ENCODE assay signal across 8 cellular contexts in the genomic region with DNA sequence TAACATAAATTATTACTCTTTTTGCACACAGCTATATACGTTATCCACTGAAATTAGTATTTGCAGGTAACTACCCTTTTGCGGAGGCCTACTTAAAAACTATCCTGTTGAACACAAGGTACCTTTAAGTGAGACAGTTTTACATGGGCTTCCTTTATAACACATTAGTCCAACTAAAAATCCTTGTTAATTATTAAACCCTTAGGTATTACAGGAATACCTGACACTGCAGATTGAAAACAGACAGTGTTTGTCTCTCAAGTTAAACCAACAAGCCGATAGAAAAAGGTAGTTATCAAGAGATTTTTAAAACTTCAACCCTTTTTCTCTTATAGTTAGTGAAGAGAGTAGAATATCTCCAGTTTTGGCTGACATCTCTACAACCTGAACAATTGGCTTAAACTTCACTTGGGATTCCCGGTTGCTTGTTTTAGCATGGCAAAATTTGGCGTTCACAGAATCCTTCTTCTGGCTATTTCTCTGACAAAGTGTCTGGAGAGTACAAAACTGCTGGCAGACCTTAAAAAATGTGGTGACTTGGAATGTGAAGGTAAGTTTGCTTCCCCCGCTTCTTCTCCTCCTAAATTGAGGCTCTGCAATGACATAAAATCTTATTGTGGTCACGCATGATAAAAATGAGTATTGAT. TPM values are rescaled to one million over a fixed set of nuclear protein-coding genes. Genes with fewer than 3 reads are reported as not detected.
DNase-seq lines count a peak whose midpoint lies in the region; ATAC-seq and TF ChIP-seq lines count a peak whose summit lies in the region.

A gene with protein sequence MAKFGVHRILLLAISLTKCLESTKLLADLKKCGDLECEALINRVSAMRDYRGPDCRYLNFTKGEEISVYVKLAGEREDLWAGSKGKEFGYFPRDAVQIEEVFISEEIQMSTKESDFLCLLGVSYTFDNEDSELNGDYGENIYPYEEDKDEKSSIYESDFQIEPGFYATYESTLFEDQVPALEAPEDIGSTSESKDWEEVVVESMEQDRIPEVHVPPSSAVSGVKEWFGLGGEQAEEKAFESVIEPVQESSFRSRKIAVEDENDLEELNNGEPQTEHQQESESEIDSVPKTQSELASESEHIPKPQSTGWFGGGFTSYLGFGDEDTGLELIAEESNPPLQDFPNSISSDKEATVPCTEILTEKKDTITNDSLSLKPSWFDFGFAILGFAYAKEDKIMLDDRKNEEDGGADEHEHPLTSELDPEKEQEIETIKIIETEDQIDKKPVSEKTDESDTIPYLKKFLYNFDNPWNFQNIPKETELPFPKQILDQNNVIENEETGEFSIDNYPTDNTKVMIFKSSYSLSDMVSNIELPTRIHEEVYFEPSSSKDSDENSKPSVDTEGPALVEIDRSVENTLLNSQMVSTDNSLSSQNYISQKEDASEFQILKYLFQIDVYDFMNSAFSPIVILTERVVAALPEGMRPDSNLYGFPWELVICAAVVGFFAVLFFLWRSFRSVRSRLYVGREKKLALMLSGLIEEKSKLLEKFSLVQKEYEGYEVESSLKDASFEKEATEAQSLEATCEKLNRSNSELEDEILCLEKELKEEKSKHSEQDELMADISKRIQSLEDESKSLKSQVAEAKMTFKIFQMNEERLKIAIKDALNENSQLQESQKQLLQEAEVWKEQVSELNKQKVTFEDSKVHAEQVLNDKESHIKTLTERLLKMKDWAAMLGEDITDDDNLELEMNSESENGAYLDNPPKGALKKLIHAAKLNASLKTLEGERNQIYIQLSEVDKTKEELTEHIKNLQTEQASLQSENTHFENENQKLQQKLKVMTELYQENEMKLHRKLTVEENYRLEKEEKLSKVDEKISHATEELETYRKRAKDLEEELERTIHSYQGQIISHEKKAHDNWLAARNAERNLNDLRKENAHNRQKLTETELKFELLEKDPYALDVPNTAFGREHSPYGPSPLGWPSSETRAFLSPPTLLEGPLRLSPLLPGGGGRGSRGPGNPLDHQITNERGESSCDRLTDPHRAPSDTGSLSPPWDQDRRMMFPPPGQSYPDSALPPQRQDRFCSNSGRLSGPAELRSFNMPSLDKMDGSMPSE (N-terminal part only) (plus strand): TSS at position 236 of the 647 bp plus-strand sequence. CDS start 200 bp downstream, at position 436.

- no peaks in the 10 kb centered on the region for H3K36me3 ChIP-seq in upper lobe of right lung
- no peaks in the 10 kb centered on the region for H3K36me3 ChIP-seq in WERI-Rb-1

- H3K27me3 ChIP-seq in upper lobe of right lung (no peaks in the 10 kb centered on the region), WERI-Rb-1 (ENCODE audit: insufficient read depth, low read depth, severe bottlenecking) (no peaks in the 10 kb centered on the region)

- CTCF ChIA-PET in activated CD4-positive, alpha-beta T cell treated with anti-CD3 and anti-CD28 coated beads, Interleukin-2, amount 10 ng/mL, durations not matched to agents 7 days and 5 days (lab: Charles Lee): no interaction called here

- H3K4me1 Mint-ChIP-seq in activated CD4-positive, alpha-beta T cell treated with anti-CD3 and anti-CD28 coated beads, Interleukin-2, amount 10 ng/mL, durations not matched to agents 7 days and 5 days: peaks cover 47% of the 10 kb centered on the region
- peaks cover 7% of the 10 kb centered on the region for H3K4me1 Mint-ChIP-seq in dendritic cell treated with granulocyte-macrophage colony-stimulating factor and Interleukin-4, amounts not matched to agents 40 ng/mL and 50 ng/mL, for 4 days (ENCODE audit: low read depth)

- no peaks in the 10 kb centered on the region for H3K9me3 Mint-ChIP-seq in activated CD4-positive, alpha-beta T cell treated with anti-CD3 and anti-CD28 coated beads, Interleukin-2, amount 10 ng/mL, durations not matched to agents 7 days and 5 days
- no peaks in the 10 kb centered on the region for H3K9me3 Mint-ChIP-seq in dendritic cell treated with granulocyte-macrophage colony-stimulating factor and Interleukin-4, amounts not matched to agents 40 ng/mL and 50 ng/mL, for 4 days

- H3K27ac Mint-ChIP-seq in activated CD4-positive, alpha-beta T cell treated with anti-CD3 and anti-CD28 coated beads, Interleukin-2, amount 10 ng/mL, durations not matched to agents 7 days and 5 days: peak within 1 kb of the TSS; percentile 64
- peak within 1 kb of the TSS; percentile 30 for H3K27ac Mint-ChIP-seq in dendritic cell treated with granulocyte-macrophage colony-stimulating factor and Interleukin-4, amounts not matched to agents 40 ng/mL and 50 ng/mL, for 4 days

- no peaks in the 10 kb centered on the region for H3K4me1 ChIP-seq in upper lobe of right lung

- intact Hi-C loops in dendritic cell treated with granulocyte-macrophage colony-stimulating factor and Interleukin-4, amounts not matched to agents 40 ng/mL and 50 ng/mL, for 4 days (cut with micrococcal nuclease): no loop called here
- intact Hi-C loops in upper lobe of right lung (cut with DNase I): no loop called here

- no peak for TF ChIP-seq CTCF in upper lobe of right lung (IDR thresholded peaks at IDR 0.05)
- no peak for TF ChIP-seq CTCF in WERI-Rb-1 (IDR thresholded peaks at IDR 0.05; ENCODE audit: low read depth, low read length)

- H3K4me3 ChIP-seq in upper lobe of right lung: peak within 1 kb of the TSS; percentile 28
- H3K4me3 ChIP-seq in WERI-Rb-1 (ENCODE audit: low read depth, low read length): no peak within 1 kb of the TSS

- H3K27me3 Mint-ChIP-seq in activated CD4-positive, alpha-beta T cell treated with anti-CD3 and anti-CD28 coated beads, Interleukin-2, amount 10 ng/mL, durations not matched to agents 7 days and 5 days: no peaks in the 10 kb centered on the region
- H3K27me3 Mint-ChIP-seq in dendritic cell treated with granulocyte-macrophage colony-stimulating factor and Interleukin-4, amounts not matched to agents 40 ng/mL and 50 ng/mL, for 4 days: no peaks in the 10 kb centered on the region

- POLR2A ChIA-PET in activated CD4-positive, alpha-beta T cell treated with anti-CD3 and anti-CD28 coated beads, Interleukin-2, amount 10 ng/mL, durations not matched to agents 7 days and 5 days (lab: Charles Lee): no interaction called here

- ATAC-seq in upper lobe of right lung (peak; percentile 12), GM18498 (IDR thresholded peaks at IDR 0.05; ENCODE audit: unreplicated experiment) (no peak)

- no peak within 1 kb of the TSS for H3K4me3 Mint-ChIP-seq in activated CD4-positive, alpha-beta T cell treated with anti-CD3 and anti-CD28 coated beads, Interleukin-2, amount 10 ng/mL, durations not matched to agents 7 days and 5 days
- no peak within 1 kb of the TSS for H3K4me3 Mint-ChIP-seq in dendritic cell treated with granulocyte-macrophage colony-stimulating factor and Interleukin-4, amounts not matched to agents 40 ng/mL and 50 ng/mL, for 4 days

- H3K27ac ChIP-seq in upper lobe of right lung: peak within 1 kb of the TSS; percentile 21
- H3K27ac ChIP-seq in WERI-Rb-1: no peak within 1 kb of the TSS

- H3K9me3 ChIP-seq in upper lobe of right lung (no peaks in the 10 kb centered on the region), WERI-Rb-1 (ENCODE audit: severe bottlenecking) (no peaks in the 10 kb centered on the region)

- H3K36me3 Mint-ChIP-seq in activated CD4-positive, alpha-beta T cell treated with anti-CD3 and anti-CD28 coated beads, Interleukin-2, amount 10 ng/mL, durations not matched to agents 7 days and 5 days (ENCODE audit: low read depth): no peaks in the 10 kb centered on the region
- no peaks in the 10 kb centered on the region for H3K36me3 Mint-ChIP-seq in dendritic cell treated with granulocyte-macrophage colony-stimulating factor and Interleukin-4, amounts not matched to agents 40 ng/mL and 50 ng/mL, for 4 days (ENCODE audit: low read depth)

- no peak for DNase-seq in activated CD4-positive, alpha-beta T cell treated with anti-CD3 and anti-CD28 coated beads, Interleukin-2, amount 10 ng/mL, durations not matched to agents 7 days and 5 days
- DNase-seq in activated CD4-positive, alpha-beta T cell treated with anti-CD3 and anti-CD28 coated beads, Interleukin-2, amount 50 U/mL, for 1 hour: no peak
- DNase-seq in lung microvascular endothelial cell (ENCODE audit: low read depth in 2 of 2): no peak
- DNase-seq in upper lobe of right lung: no peak
- no peak for DNase-seq in WERI-Rb-1
- DNase-seq in stimulated activated naive CD4-positive, alpha-beta T cell (lab: John Stamatoyannopoulos, UW): no peak

RNA-seq across cellular contexts. Expression of the gene that starts here (rescaled TPM):
- total RNA-seq in activated CD4-positive, alpha-beta T cell treated with anti-CD3 and anti-CD28 coated beads, Interleukin-2, amount 10 ng/mL, durations not matched to agents 7 days and 5 days: 10 to 100 TPM; 25.5 to 28.2 TPM
- total RNA-seq in lung microvascular endothelial cell: 8.7 and 17.3 TPM in 2 replicates
- 33.8 TPM for total RNA-seq in upper lobe of right lung
